8 cellular contexts compared by ENCODE assay signal in the genomic region with DNA sequence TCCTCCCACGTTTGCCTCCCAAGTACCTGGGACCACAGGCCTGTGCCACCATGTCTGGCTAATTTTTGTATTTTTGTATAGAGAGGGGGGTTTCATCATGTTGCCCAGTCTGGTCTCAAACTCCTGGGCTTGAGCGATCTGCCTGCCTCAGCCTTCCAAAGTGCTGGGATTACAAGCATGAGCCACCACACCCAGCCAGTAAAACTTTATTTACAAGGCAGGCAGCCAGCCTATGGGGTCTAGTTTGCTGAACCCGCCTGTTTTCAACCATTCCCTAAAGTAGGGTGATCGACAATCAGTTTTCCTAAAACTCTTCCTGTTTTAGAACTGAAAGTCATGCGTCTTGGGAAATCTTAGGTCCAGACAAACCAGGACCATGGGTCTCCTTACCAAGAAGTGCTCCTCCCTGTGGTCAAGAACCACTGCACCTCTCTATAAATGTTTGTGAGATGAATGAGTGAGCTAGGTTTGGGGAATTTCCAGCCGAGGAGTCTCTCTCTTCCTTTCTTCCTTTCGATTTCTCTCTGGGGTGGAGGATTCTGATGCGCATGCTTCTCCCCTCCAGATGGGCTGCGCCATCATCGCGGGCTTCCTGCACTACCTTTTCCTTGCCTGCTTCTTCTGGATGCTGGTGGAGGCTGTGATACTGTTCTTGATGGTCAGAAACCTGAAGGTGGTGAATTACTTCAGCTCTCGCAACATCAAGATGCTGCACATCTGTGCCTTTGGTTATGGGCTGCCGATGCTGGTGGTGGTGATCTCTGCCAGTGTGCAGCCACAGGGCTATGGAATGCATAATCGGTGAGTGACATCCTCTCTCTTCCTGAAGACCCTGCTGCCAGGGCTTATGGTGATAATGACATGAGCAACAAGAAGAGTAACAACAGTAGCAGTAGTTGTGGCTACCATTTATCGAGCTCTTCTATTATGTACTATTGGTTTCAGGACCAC. TPM values are rescaled to one million over a fixed set of nuclear protein-coding genes. Genes with fewer than 3 reads are reported as not detected.
A peak's percentile ranks its signal among the peaks of the same experiment; 100 is the strongest.
DNase-seq lines count a peak whose midpoint lies in the region; TF ChIP-seq lines count a peak whose summit lies in the region.
"Had no signal": no experiment of that assay in that cellular context is flagged by ENCODE, and none has a peak within 500 bp of the region (broad histone marks: within the 10 kb centered on the region; RNA-seq: fewer than 3 reads in every experiment).

No MANE protein-coding gene starts in this region.

- no peaks in the 10 kb centered on the region for H3K4me1 ChIP-seq in Karpas-422 (ENCODE audit: low read length)
- H3K4me1 ChIP-seq in prostate gland (replicated peaks): no peaks in the 10 kb centered on the region

- H3K9me3 ChIP-seq in Karpas-422 (ENCODE audit: low read length): no peaks in the 10 kb centered on the region
- no peaks in the 10 kb centered on the region for H3K9me3 ChIP-seq in prostate gland

- H3K4me3 ChIP-seq in GM12864 (ENCODE audit: low read depth, low read length) (peak overlapping the region; percentile 42), Karpas-422 (ENCODE audit: low read length) (no peak overlapping the region), prostate gland (no peak overlapping the region)

- H3K27ac ChIP-seq in Karpas-422 (ENCODE audit: low read length) (no peak overlapping the region), prostate gland (no peak overlapping the region)

- H3K4me2 ChIP-seq in Karpas-422 (ENCODE audit: low read depth, low read length, poor library complexity, severe bottlenecking): no peak overlapping the region

- WGBS in prostate gland: 68% methylated on average over 15 of the region's 15 CpGs

- H4K20me1 ChIP-seq in Karpas-422 (ENCODE audit: insufficient read depth, low read depth, low read length): no peaks in the 10 kb centered on the region

- intact Hi-C loops in prostate gland (cut with DNase I): no loop called here

- no peak for TF ChIP-seq POLR2A in prostate gland (IDR thresholded peaks at IDR 0.05)

- H3K36me3 ChIP-seq in Karpas-422 (ENCODE audit: insufficient read depth, low read length): no peaks in the 10 kb centered on the region
- no peaks in the 10 kb centered on the region for H3K36me3 ChIP-seq in prostate gland

- no peaks in the 10 kb centered on the region for H3K79me2 ChIP-seq in Karpas-422 (ENCODE audit: low read length)

- H3K9me2 ChIP-seq in Karpas-422 (replicated peaks; ENCODE audit: insufficient read depth, low read length): no peaks in the 10 kb centered on the region

- H3K27me3 ChIP-seq in Karpas-422 (ENCODE audit: low read length) (no peaks in the 10 kb centered on the region), prostate gland (replicated peaks; ENCODE audit: insufficient read depth) (no peaks in the 10 kb centered on the region)

- H2AFZ ChIP-seq in Karpas-422 (ENCODE audit: low read length): no peak overlapping the region

- peak; percentile 47 for TF ChIP-seq CTCF in GM12864 (IDR thresholded peaks at IDR 0.05; ENCODE audit: low read depth, low read length, missing control alignments)
- TF ChIP-seq CTCF in prostate gland (IDR thresholded peaks at IDR 0.05): no peak

- H3K9ac ChIP-seq in Karpas-422 (ENCODE audit: low read length): no peak overlapping the region

- DNase-seq in GM12864 (ENCODE audit: low read depth): peak; percentile 31
- DNase-seq in Karpas-422: peak; percentile 44
- DNase-seq in activated T-cell treated with anti-CD3 and anti-CD28 coated beads, Interleukin-2, amount 50 U/mL, for 48 hours: peak; percentile 40 to 45
- peak; percentile 15 to 26 for DNase-seq in stimulated activated CD4-positive, alpha-beta T cell treated with anti-CD3 and anti-CD28 coated beads, Interleukin-1b, Interleukin-23, amount 100 ng/mL, for 4 hours (ENCODE audit: low read depth in 2 of 2)
- DNase-seq in NCI-H345 (lab: John Stamatoyannopoulos, UW): no peak
- no peak for DNase-seq in prostate gland (ENCODE audit: low spot score)
- no peak for DNase-seq in NCI-H1694 treated with DMSO at 0.1 percent for 48 hours (lab: John Stamatoyannopoulos, UW)
- DNase-seq: naive B cell had no signal

RNA-seq across cellular contexts. Expression of gene ADGRE1, which starts 38.7 kb away (rescaled TPM):
- total RNA-seq in Karpas-422 (2014; rRNA removed; shearing (Covaris generic); ENCODE audit: low replicate concordance): 0.30 TPM in 1 of 2 replicates, not detected in the other
- 1 to 10 TPM in 1 of 2 donors, not detected in 1; 1.2 TPM for total RNA-seq in prostate gland

Comparison
In these comparisons a context has a peak if more than half of its experiments do, and no peak if none do; other contexts are left out.
1. DNase-seq: peak in GM12864 (single experiment), Karpas-422 (single experiment), activated T-cell treated with anti-CD3 and anti-CD28 coated beads, Interleukin-2, amount 50 U/mL, for 48 hours (2 of 2) and stimulated activated CD4-positive, alpha-beta T cell treated with anti-CD3 and anti-CD28 coated beads, Interleukin-1b, Interleukin-23, amount 100 ng/mL, for 4 hours (2 of 2); none in NCI-H345 (single experiment), prostate gland (single experiment) and NCI-H1694 treated with DMSO at 0.1 percent for 48 hours (single experiment).